ENCODE assay signal across 8 cellular contexts in the genomic region with DNA sequence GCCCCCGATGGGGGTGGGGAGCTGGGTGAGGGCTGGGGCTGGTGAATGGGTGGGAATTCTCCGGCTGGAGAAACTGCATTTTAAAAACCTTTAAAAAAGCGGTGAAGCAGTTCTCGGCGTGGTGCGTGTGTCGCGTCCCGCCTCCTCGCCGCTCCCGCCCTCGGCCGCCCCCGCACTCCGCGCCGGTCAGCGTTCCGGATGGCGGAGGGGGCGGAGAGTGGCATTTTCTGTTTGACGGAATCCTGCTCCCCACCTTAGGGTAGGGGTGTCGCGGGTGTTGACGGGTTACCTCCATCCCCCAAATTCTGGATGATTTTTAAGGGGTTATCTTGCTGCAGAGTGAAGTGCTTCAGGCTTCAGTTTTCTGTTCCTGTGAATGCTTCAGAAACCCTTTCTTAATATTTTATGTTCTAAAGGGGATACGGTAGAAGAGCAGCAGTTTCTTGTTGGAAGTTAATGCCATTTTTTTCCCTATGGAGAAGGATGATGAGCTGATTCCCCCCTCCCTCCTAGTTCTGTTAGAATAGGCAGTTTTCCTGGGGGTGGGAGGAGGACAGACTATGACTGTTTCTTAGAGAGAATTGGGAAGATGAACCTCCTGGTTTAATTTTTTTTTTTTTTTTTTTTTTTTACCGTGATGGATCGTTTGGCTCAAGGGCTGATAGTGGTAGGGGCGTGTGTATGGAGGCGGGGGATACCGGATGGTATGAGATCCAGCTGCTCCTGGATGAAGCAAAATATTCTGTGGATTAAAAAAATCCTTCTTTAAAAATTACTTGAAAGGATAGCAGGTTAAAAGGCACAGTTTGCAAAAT. TPM values are rescaled to one million over a fixed set of nuclear protein-coding genes. Genes with fewer than 3 reads are reported as not detected.
A peak's percentile ranks its signal among the peaks of the same experiment; 100 is the strongest.
DNase-seq lines count a peak whose midpoint lies in the region; ATAC-seq and TF ChIP-seq lines count a peak whose summit lies in the region.

No MANE protein-coding gene starts in this region.

- intact Hi-C loops in PC-3 (cut with micrococcal nuclease) = loop anchor here (5.0 kb wide), 1 partner anchor 73 kb away; no protein-coding TSS in a partner anchor
- intact Hi-C loops in upper lobe of right lung (cut with DNase I) = no loop called here

- POLR2A ChIA-PET in PC-3 (lab: Charles Lee; ENCODE audit: unreplicated experiment) = interaction anchor here (0.7 kb wide), 1 partner anchor 9 kb away, joined by 17 read pairs; no protein-coding TSS in a partner anchor

- peak overlapping the region; percentile 83 for H3K4me2 ChIP-seq in PC-3 (ENCODE audit: low read length)

- H3K36me3 ChIP-seq in BE2C = 0 out of 2 replicates have a peak, but pooled peaks cover 3% of the 10 kb centered on the region
- no peaks in the 10 kb centered on the region for H3K36me3 ChIP-seq in PC-3 (ENCODE audit: low read depth, low read length)
- no peaks in the 10 kb centered on the region for H3K36me3 ChIP-seq in upper lobe of right lung

- peaks cover 8% of the 10 kb centered on the region for H3F3A ChIP-seq in PC-3 (ENCODE audit: low read length, unreplicated experiment)

- peaks cover 3% of the 10 kb centered on the region for H3K36me3 Mint-ChIP-seq in activated naive CD4-positive, alpha-beta T cell treated with anti-CD3 and anti-CD28 coated beads, Interleukin-2, amount 10 ng/mL, durations not matched to agents 7 days and 5 days

- peaks cover 3% of the 10 kb centered on the region for H3K27me3 Mint-ChIP-seq in activated naive CD4-positive, alpha-beta T cell treated with anti-CD3 and anti-CD28 coated beads, Interleukin-2, amount 10 ng/mL, durations not matched to agents 7 days and 5 days

- ATAC-seq in GM19043 (IDR thresholded peaks at IDR 0.05; ENCODE audit: low read depth, unreplicated experiment) = peak; percentile 40
- peak; percentile 61 for ATAC-seq in HG03175 (IDR thresholded peaks at IDR 0.05; ENCODE audit: unreplicated experiment)
- peak; percentile 41 for ATAC-seq in PC-3
- ATAC-seq in omental fat pad (ENCODE audit: low FRiP score) = peak; percentile 67
- peak; percentile 76 for ATAC-seq in upper lobe of right lung

- DNase-seq in BE2C (peak; percentile 51), PC-3 (peak; percentile 45), globus pallidus (ENCODE audit: low spot score) (peak; percentile 39), omental fat pad (ENCODE audit: low spot score) (no peak), upper lobe of right lung (peak; percentile 74)
- peak; percentile 53 for DNase-seq in activated naive CD4-positive, alpha-beta T cell treated with anti-CD3 and anti-CD28 coated beads, Interleukin-2, amount 10 ng/mL, durations not matched to agents 7 days and 5 days

- H3K4me3 Mint-ChIP-seq in activated naive CD4-positive, alpha-beta T cell treated with anti-CD3 and anti-CD28 coated beads, Interleukin-2, amount 10 ng/mL, durations not matched to agents 7 days and 5 days = peak overlapping the region; percentile 89

- no peak for TF ChIP-seq CTCF in BE2C (IDR thresholded peaks at IDR 0.05; ENCODE audit: low read depth, low read length)
- no peak for TF ChIP-seq CTCF in PC-3 (conservative IDR thresholded peaks at IDR 0.05; ENCODE audit: low read depth, low read length)
- no peak for TF ChIP-seq CTCF in omental fat pad (IDR thresholded peaks at IDR 0.05)
- no peak for TF ChIP-seq CTCF in upper lobe of right lung (IDR thresholded peaks at IDR 0.05)

- H3K27me3 ChIP-seq in BE2C (no peaks in the 10 kb centered on the region), PC-3 (ENCODE audit: low read length) (no peaks in the 10 kb centered on the region), upper lobe of right lung (no peaks in the 10 kb centered on the region)

- peaks cover 58% of the 10 kb centered on the region for H3K79me2 ChIP-seq in PC-3 (ENCODE audit: low read length)

- H3K9me2 ChIP-seq in PC-3 (replicated peaks; ENCODE audit: low read length) = no peaks in the 10 kb centered on the region

- H3K27ac ChIP-seq in PC-3 (ENCODE audit: low read length) = peak overlapping the region; percentile 74
- H3K27ac ChIP-seq in upper lobe of right lung = peak overlapping the region; percentile 85

- BruUV-seq in PC-3 (replicated peaks; lab: Mats Ljungman, UMichigan) = no TSS peak

- H3K4me1 ChIP-seq in BE2C (no peaks in the 10 kb centered on the region; the same call in 1 of the 2 replicates), PC-3 (ENCODE audit: insufficient read depth, low read length) (peaks cover 18% of the 10 kb centered on the region), upper lobe of right lung (peaks cover 18% of the 10 kb centered on the region)

- H3K4me1 Mint-ChIP-seq in activated naive CD4-positive, alpha-beta T cell treated with anti-CD3 and anti-CD28 coated beads, Interleukin-2, amount 10 ng/mL, durations not matched to agents 7 days and 5 days = peaks cover 28% of the 10 kb centered on the region

- H3K9me3 ChIP-seq in BE2C (no peaks in the 10 kb centered on the region), PC-3 (ENCODE audit: low read length) (no peaks in the 10 kb centered on the region), upper lobe of right lung (no peaks in the 10 kb centered on the region)

- peak overlapping the region; percentile 93 for H3K9ac ChIP-seq in PC-3 (ENCODE audit: low read length)

- peaks cover 8% of the 10 kb centered on the region for H4K20me1 ChIP-seq in PC-3 (ENCODE audit: low read length)

- no peak overlapping the region for H3K27ac Mint-ChIP-seq in activated naive CD4-positive, alpha-beta T cell treated with anti-CD3 and anti-CD28 coated beads, Interleukin-2, amount 10 ng/mL, durations not matched to agents 7 days and 5 days

- H2AFZ ChIP-seq in PC-3 (ENCODE audit: low read length) = peak overlapping the region; percentile 98

- peak overlapping the region; percentile 98 for H3K4me3 ChIP-seq in BE2C (ENCODE audit: low read depth, low read length)
- H3K4me3 ChIP-seq in PC-3 (ENCODE audit: low read length) = peak overlapping the region; percentile 88
- peak overlapping the region; percentile 97 for H3K4me3 ChIP-seq in upper lobe of right lung

- CTCF ChIA-PET in PC-3 (lab: Charles Lee) = no interaction called here
- CTCF ChIA-PET in activated naive CD4-positive, alpha-beta T cell treated with anti-CD3 and anti-CD28 coated beads, Interleukin-2, amount 10 ng/mL, durations not matched to agents 7 days and 5 days (lab: Charles Lee) = interaction anchor here (0.7 kb wide), 1 partner anchor 12 kb away, joined by 3 read pairs; no protein-coding TSS in a partner anchor

- no peaks in the 10 kb centered on the region for H3K9me3 Mint-ChIP-seq in activated naive CD4-positive, alpha-beta T cell treated with anti-CD3 and anti-CD28 coated beads, Interleukin-2, amount 10 ng/mL, durations not matched to agents 7 days and 5 days

RNA-seq across cellular contexts. Expression of a gene that starts 0.7 kb away (rescaled TPM):
- polyA plus RNA-seq in BE2C (2012; ENCODE audit: insufficient read depth, insufficient read length, low read depth) = 28.5 TPM
- 37.6 and 50.7 TPM in 2 replicates for total RNA-seq in PC-3 (2014; rRNA removed)
- 10 to 100 TPM; 19.8 to 25.1 (median 22.8) TPM for total RNA-seq in omental fat pad
- 46.3 TPM for total RNA-seq in upper lobe of right lung
